In the genomic region with DNA sequence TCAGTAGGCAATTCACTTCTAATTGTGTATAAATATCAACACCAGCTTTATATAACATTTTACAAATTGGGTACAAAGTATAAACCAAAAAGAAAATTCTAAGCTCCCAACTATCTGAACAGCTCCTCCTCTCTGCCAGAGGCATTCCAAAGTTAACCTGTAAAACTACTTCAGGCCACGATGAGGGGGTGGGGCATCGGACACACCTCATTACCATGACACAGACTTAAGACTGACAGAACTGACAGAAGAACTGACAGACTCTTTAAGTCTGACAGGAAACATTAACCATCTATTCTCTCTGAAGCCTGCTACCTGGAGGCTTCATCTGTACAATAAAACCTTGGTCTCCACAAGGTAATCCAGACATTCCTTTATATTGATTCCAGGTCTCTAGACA, we compare ENCODE assay signal across 1 cellular context.
TF ChIP-seq lines count a peak whose summit lies in the region.

No MANE protein-coding gene starts in this region.

TF ChIP-seq in endothelial cell of umbilical vein, 7 proteins besides CTCF, POLR2A, EP300 and RAD21 (continued from another document):
- TF ChIP-seq EZH2 (IDR thresholded peaks at IDR 0.05; ENCODE audit: borderline replicate concordance, low read depth, low read length, severe bottlenecking) (no peak), MYC (IDR thresholded peaks at IDR 0.05; ENCODE audit: low read depth, low read length) (no peak), GATA2 (IDR thresholded peaks at IDR 0.05; ENCODE audit: insufficient read depth, insufficient read length, low read depth, low read length) (no peak), FOS (IDR thresholded peaks at IDR 0.05; ENCODE audit: borderline replicate concordance, insufficient read depth, low read length) (no peak)
- TF ChIP-seq, protein P1, sequence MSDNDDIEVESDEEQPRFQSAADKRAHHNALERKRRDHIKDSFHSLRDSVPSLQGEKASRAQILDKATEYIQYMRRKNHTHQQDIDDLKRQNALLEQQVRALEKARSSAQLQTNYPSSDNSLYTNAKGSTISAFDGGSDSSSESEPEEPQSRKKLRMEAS (IDR thresholded peaks at IDR 0.05; ENCODE audit: insufficient read depth, insufficient read length), result no peak
